8 cellular contexts compared by ENCODE assay signal in the genomic region with DNA sequence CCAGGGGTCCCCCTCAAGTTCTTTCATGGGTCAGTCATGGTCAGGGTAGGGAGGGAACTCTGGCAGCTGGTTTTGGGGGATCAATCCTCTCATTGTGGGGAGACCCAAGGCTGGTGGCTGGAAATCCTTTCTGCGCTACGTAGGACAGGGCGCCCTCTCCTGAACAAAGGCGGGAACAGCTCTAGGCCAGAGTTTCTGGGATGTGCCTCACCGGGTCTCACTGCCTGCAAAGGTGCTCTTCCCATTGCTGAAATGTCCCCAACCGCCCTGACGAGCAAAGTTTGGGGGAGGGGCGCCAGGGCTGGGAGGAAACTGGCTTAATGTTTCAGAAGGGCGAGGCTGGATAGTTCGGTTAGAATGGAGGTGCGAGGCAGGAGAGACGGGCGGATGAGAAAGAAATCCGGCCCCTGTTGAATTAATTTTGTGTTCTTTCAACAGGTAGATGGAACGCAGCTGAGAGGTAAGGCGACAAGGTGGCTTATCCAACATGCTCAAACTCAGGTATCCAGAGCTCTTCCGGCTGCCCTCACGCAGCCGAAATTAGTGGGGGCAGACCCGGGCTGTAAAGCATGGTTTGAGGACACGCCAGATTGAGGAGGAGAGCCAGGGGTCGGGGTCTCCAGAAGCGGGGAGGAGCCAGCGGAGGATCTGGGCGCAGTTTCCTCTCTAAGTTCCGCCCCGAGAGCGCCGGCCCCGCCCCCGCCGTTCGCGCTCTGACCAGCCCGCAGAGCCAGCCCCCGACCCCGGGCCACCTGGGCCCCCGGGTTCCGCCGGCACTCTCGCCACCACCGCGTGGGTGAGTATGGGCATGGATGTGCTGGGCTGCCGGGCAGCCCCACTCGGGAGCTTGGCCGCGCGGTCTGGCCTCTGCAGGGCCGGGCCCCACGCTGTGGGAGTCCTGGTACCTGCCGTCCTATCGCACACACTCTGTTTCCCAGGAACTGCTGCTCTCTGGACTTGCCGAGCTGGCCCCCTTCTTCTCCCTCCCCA.
A peak's percentile ranks its signal among the peaks of the same experiment; 100 is the strongest.
DNase-seq lines count a peak whose midpoint lies in the region; ATAC-seq and TF ChIP-seq lines count a peak whose summit lies in the region.

TSS of gene PGAP2 (plus strand) at position 705 of the 990 bp plus-strand sequence. CDS start 2,700 bp downstream, outside the sequence.

- ATAC-seq in HG02840 (IDR thresholded peaks at IDR 0.05; ENCODE audit: low FRiP score, unreplicated experiment): peak; percentile 67
- peak; percentile 71 to 76 for ATAC-seq in activated CD4-positive, CD25-positive, alpha-beta regulatory T cell treated with anti-CD3 and anti-CD28 coated beads, Interleukin-2, amount 50 U/mL, for 24 hours

- TF ChIP-seq CTCF in coronary artery (IDR thresholded peaks at IDR 0.05): peak; percentile 67

- peak within 1 kb of the TSS; percentile 24 to 46 for H3K27ac ChIP-seq in coronary artery

- DNase-seq in NCI-H1694 treated with DMSO at 0.1 percent for 48 hours (lab: John Stamatoyannopoulos, UW) (peak; percentile 47), NCI-H1694 (lab: John Stamatoyannopoulos, UW) (no peak), NCI-H2196 (lab: John Stamatoyannopoulos, UW; ENCODE audit: unreplicated experiment) (peak; percentile 75), coronary artery (ENCODE audit: low spot score) (no peak), left kidney (ENCODE audit: low read depth, low spot score) (peak; percentile 91)
- DNase-seq in stimulated activated CD4-positive, alpha-beta T cell treated with anti-CD3 and anti-CD28 coated beads, Interleukin-4, amount 100 ng/mL, for 1 hour: peak; percentile 62

- H3K4me3 ChIP-seq in coronary artery: peak within 1 kb of the TSS; percentile 77

Comparison
In these comparisons a context has a peak if more than half of its experiments do, and no peak if none do; other contexts are left out.
1. DNase-seq: peak in NCI-H1694 treated with DMSO at 0.1 percent for 48 hours (single experiment), NCI-H2196 (single experiment), left kidney (single experiment) and stimulated activated CD4-positive, alpha-beta T cell treated with anti-CD3 and anti-CD28 coated beads, Interleukin-4, amount 100 ng/mL, for 1 hour (single experiment); none in NCI-H1694 (single experiment) and coronary artery (single experiment).